9 cellular contexts compared by ENCODE assay signal in genomic region chr4:123421942-123422781, GRCh38. TPM values are rescaled to one million over a fixed set of nuclear protein-coding genes. Genes with fewer than 3 reads are reported as not detected.
DNase-seq lines count a peak whose midpoint lies in the region; ATAC-seq and TF ChIP-seq lines count a peak whose summit lies in the region.
"Had no signal": no experiment of that assay in that cellular context is flagged by ENCODE, and none has a peak within 500 bp of the region (broad histone marks: within the 10 kb centered on the region; RNA-seq: fewer than 3 reads in every experiment).

No MANE protein-coding gene starts in this region.

- peaks cover 12% of the 10 kb centered on the region for H3K36me3 Mint-ChIP-seq in activated naive CD8-positive, alpha-beta T cell treated with anti-CD3 and anti-CD28 coated beads for 36 hours
- H3K36me3 Mint-ChIP-seq in nephron (ENCODE audit: low read depth): peaks cover 10% of the 10 kb centered on the region

- H3K4me3 ChIP-seq in PC-9 (no peak overlapping the region), transverse colon (peak overlapping the region in 2 of 4 donors; percentile 0 to 16)

- CTCF ChIA-PET in PC-9 (lab: Charles Lee): no interaction called here

- no peaks in the 10 kb centered on the region for H3K79me2 ChIP-seq in PC-9 (ENCODE audit: low read depth)

- peaks cover 5% of the 10 kb centered on the region; the same call in 1 of the 2 replicates for H3K9me3 ChIP-seq in PC-9 (ENCODE audit: insufficient read depth, low read depth)
- no peaks in the 10 kb centered on the region for H3K9me3 ChIP-seq in transverse colon

- peaks cover 42% of the 10 kb centered on the region for H3K4me1 ChIP-seq in PC-9 (replicated peaks; ENCODE audit: insufficient read depth)
- peaks cover 0 to 21% (median 9%) of the 10 kb centered on the region in 4 donors for H3K4me1 ChIP-seq in transverse colon

- H3K4me1 Mint-ChIP-seq in activated naive CD8-positive, alpha-beta T cell treated with anti-CD3 and anti-CD28 coated beads for 36 hours: peaks cover 62% of the 10 kb centered on the region
- H3K4me1 Mint-ChIP-seq in nephron: peaks cover 31% of the 10 kb centered on the region

- no peak overlapping the region for H3K4me2 ChIP-seq in PC-9

- H3K27ac ChIP-seq in PC-9 (no peak overlapping the region), transverse colon (peak overlapping the region in 2 of 4 donors; percentile 3 to 10)

- peaks cover 10% of the 10 kb centered on the region for H3K9me3 Mint-ChIP-seq in activated naive CD8-positive, alpha-beta T cell treated with anti-CD3 and anti-CD28 coated beads for 36 hours
- peaks cover 11% of the 10 kb centered on the region for H3K9me3 Mint-ChIP-seq in nephron

- in situ Hi-C loops in transverse colon (cut with MboI; ENCODE audit: low pct_ligation_motif_present in 1 of 4, low pct_unique_long_range_greater_than_20kb in 1 of 4, low sequenced_read_pairs in 3 of 4): no loop called here

- H2AFZ ChIP-seq in PC-9: no peak overlapping the region

- H3K27me3 Mint-ChIP-seq in activated naive CD8-positive, alpha-beta T cell treated with anti-CD3 and anti-CD28 coated beads for 36 hours: no peaks in the 10 kb centered on the region
- H3K27me3 Mint-ChIP-seq in nephron (ENCODE audit: low read depth): no peaks in the 10 kb centered on the region

- TF ChIP-seq CTCF in nephron (IDR thresholded peaks at IDR 0.05; ENCODE audit: unreplicated experiment in 3 of 3): no peak
- no peak for TF ChIP-seq CTCF in PC-9 (conservative IDR thresholded peaks at IDR 0.05)
- no peak for TF ChIP-seq CTCF in transverse colon (IDR thresholded peaks at IDR 0.05)

- POLR2A ChIA-PET in PC-9 (lab: Charles Lee; ENCODE audit: unreplicated experiment): interaction anchor here (0.7 kb wide), 1 partner anchor 126 kb away, joined by 3 read pairs; no protein-coding TSS in a partner anchor

- TF ChIP-seq EP300 in transverse colon (IDR thresholded peaks at IDR 0.05; ENCODE audit: low read depth): no peak

- DNase-seq in activated CD4-positive, CD25-positive, alpha-beta regulatory T cell (lab: John Stamatoyannopoulos, UW): no peak
- DNase-seq in activated naive CD8-positive, alpha-beta T cell treated with anti-CD3 and anti-CD28 coated beads for 36 hours: no peak
- no peak for DNase-seq in ecto neural progenitor cell (ENCODE audit: low spot score)
- no peak for DNase-seq in PC-9
- DNase-seq in transverse colon: no peak
- DNase-seq: NCI-H1436 treated with DMSO at 0.1 percent for 48 hours had no signal

- WGBS in transverse colon (ENCODE audit: low coverage in 1 of 2), 2 donors: 60 to 72% methylated on average over 9 of the region's 9 CpGs

- intact Hi-C loops in PC-9 (cut with micrococcal nuclease; ENCODE audit: unreplicated experiment): no loop called here
- intact Hi-C loops in transverse colon (cut with DNase I; ENCODE audit: low total_unique reads): no loop called here

- peak overlapping the region; percentile 71 for H3K4me3 Mint-ChIP-seq in activated naive CD8-positive, alpha-beta T cell treated with anti-CD3 and anti-CD28 coated beads for 36 hours
- H3K4me3 Mint-ChIP-seq in nephron: peak overlapping the region in 2 of 3 experiments; percentile 6 to 9

- peaks cover 29% of the 10 kb centered on the region for H3F3A ChIP-seq in PC-9 (ENCODE audit: insufficient read depth, low read depth)

- TF ChIP-seq POLR2A in transverse colon (IDR thresholded peaks at IDR 0.05): no peak

- no TSS peak for BruUV-seq in PC-9 (replicated peaks; lab: Mats Ljungman, UMichigan)

- peak overlapping the region; percentile 98 for H3K27ac Mint-ChIP-seq in activated naive CD8-positive, alpha-beta T cell treated with anti-CD3 and anti-CD28 coated beads for 36 hours
- peak overlapping the region in 2 of 3 experiments; percentile 81 to 95 for H3K27ac Mint-ChIP-seq in nephron

- no peaks in the 10 kb centered on the region for H4K20me1 ChIP-seq in PC-9 (ENCODE audit: insufficient read depth)

- no peaks in the 10 kb centered on the region for H3K9me2 ChIP-seq in PC-9 (ENCODE audit: insufficient read depth)

- peak; percentile 48 to 51 for ATAC-seq in activated CD4-positive, CD25-positive, alpha-beta regulatory T cell treated with anti-CD3 and anti-CD28 coated beads, Interleukin-2, amount 50 U/mL, for 24 hours
- ATAC-seq in HG02938 (IDR thresholded peaks at IDR 0.05; ENCODE audit: unreplicated experiment): peak; percentile 55

- H3K36me3 ChIP-seq in PC-9 (ENCODE audit: low read depth) (no peaks in the 10 kb centered on the region), transverse colon (no peaks in the 10 kb centered on the region)

- no peaks in the 10 kb centered on the region for H3K27me3 ChIP-seq in PC-9 (ENCODE audit: insufficient read depth, low read depth)
- no peaks in the 10 kb centered on the region for H3K27me3 ChIP-seq in transverse colon

RNA-seq across cellular contexts. Expression of gene SPRY1, which starts 25.6 kb away (rescaled TPM):
- total RNA-seq in activated naive CD8-positive, alpha-beta T cell treated with anti-CD3 and anti-CD28 coated beads for 36 hours: 10 to 100 TPM; 91.1 to 93.0 TPM
- total RNA-seq in PC-9 (2021): 13.1 and 18.3 TPM in 2 replicates
- 10 to 100 TPM; 22.1 to 47.2 (median 33.7) TPM for total RNA-seq in transverse colon
